31 cellular contexts compared by ENCODE assay signal in genomic region chr15:34027606-34028005, GRCh38. TPM values are rescaled to one million over a fixed set of nuclear protein-coding genes. Genes with fewer than 3 reads are reported as not detected.
"Had no signal": no experiment of that assay in that cellular context is flagged by ENCODE, and none has a peak within 500 bp of the region (broad histone marks: within the 10 kb centered on the region; RNA-seq: fewer than 3 reads in every experiment).

No MANE protein-coding gene starts in this region.

- H3K27me3 ChIP-seq: stomach, suprapubic skin, testis, thyroid gland, tibial artery, tibial nerve, transverse colon, upper lobe of left lung, upper lobe of right lung, uterus, vagina had no signal

- H3K27ac ChIP-seq: stomach, suprapubic skin, testis, thoracic aorta, thyroid gland, tibial artery, tibial nerve, transverse colon, upper lobe of left lung, upper lobe of right lung, uterus, vagina had no signal

- H3K4me3 Mint-ChIP-seq: stimulated activated effector memory CD8-positive, alpha-beta T cell treated with anti-CD3 and anti-CD28 coated beads, Interleukin-12 subunit alpha, Interleukin-12 subunit beta, amount 100 ng/mL, for 72 hours; stimulated activated memory B cell treated with anti-CD40 and anti-IgM and Interleukin-4, amounts not matched to agents 10 μg/mL and 1 μg/mL and 100 μg/mL, for 72 hours; stimulated activated naive B cell treated with anti-CD40 and anti-IgM and Interleukin-4, amounts not matched to agents 10 μg/mL and 1 μg/mL and 100 μg/mL, for 72 hours; stimulated activated naive CD8-positive, alpha-beta T cell treated with anti-CD3 and anti-CD28 coated beads, Interleukin-15, amount 100 ng/mL, for 72 hours; stimulated activated naive CD8-positive, alpha-beta T cell treated with anti-CD3 and anti-CD28 coated beads, Interleukin-15, Interleukin-2, amounts not matched to agents 100 ng/mL and 50 ng/mL, for 24 hours; type B pancreatic cell had no signal

- FAIRE-seq: urothelium cell line had no signal

- ATAC-seq: stimulated activated effector memory CD8-positive, alpha-beta T cell treated with anti-CD3 and anti-CD28 coated beads, Interleukin-12 subunit alpha, Interleukin-12 subunit beta, amount 100 ng/mL, for 72 hours; stimulated activated memory B cell treated with anti-CD40 and anti-IgM and Interleukin-4, amounts not matched to agents 10 μg/mL and 1 μg/mL and 100 μg/mL, for 72 hours; stimulated activated naive B cell treated with anti-CD40 and anti-IgM and Interleukin-4, amounts not matched to agents 10 μg/mL and 1 μg/mL and 100 μg/mL, for 72 hours; stimulated activated naive CD8-positive, alpha-beta T cell treated with anti-CD3 and anti-CD28 coated beads, Interleukin-15, amount 100 ng/mL, for 72 hours; stimulated activated naive CD8-positive, alpha-beta T cell treated with anti-CD3 and anti-CD28 coated beads, Interleukin-15, Interleukin-2, amounts not matched to agents 100 U/mL and 50 U/mL, for 24 hours; upper lobe of right lung had no signal

- DNase-seq: stimulated activated CD4-positive, alpha-beta T cell treated with anti-CD3 and anti-CD28 coated beads, Interleukin-2, amount 100 ng/mL, for 48 hours; stimulated activated CD4-positive, alpha-beta T cell treated with anti-CD3 and anti-CD28 coated beads, Interleukin-4, amount 100 ng/mL, for 1 hour; stimulated activated CD4-positive, alpha-beta T cell treated with anti-CD3 and anti-CD28 coated beads, Interleukin-4, amount 100 ng/mL, for 24 hours; stimulated activated CD4-positive, alpha-beta T cell treated with anti-CD3 and anti-CD28 coated beads, Interleukin-4, amount 100 ng/mL, for 4 hours; stimulated activated CD8-positive, alpha-beta memory T cell treated with anti-CD3 and anti-CD28 coated beads, Interleukin-4, amount 100 ng/mL, for 48 hours; stimulated activated naive B cell treated with anti-CD40 and anti-IgM and Interleukin-4, amounts not matched to agents 10 μg/mL and 1 μg/mL and 100 μg/mL, for 72 hours; stimulated activated naive CD4-positive, alpha-beta T cell; stimulated activated naive CD4-positive, alpha-beta T cell treated with Interleukin-2 at 50 U/mL for 16 hours; stimulated activated naive CD8-positive, alpha-beta T cell treated with anti-CD3 and anti-CD28 coated beads, Interleukin-15, amount 100 ng/mL, for 72 hours; stimulated activated naive CD8-positive, alpha-beta T cell treated with anti-CD3 and anti-CD28 coated beads, Interleukin-15, Interleukin-2, amounts not matched to agents 100 U/mL and 50 U/mL, for 24 hours; stomach; substantia nigra; testis; thyroid gland; tibial artery; transverse colon; trophoblast cell; upper lobe of left lung; upper lobe of right lung; uterus had no signal

- H3K27ac Mint-ChIP-seq: stimulated activated effector memory CD8-positive, alpha-beta T cell treated with anti-CD3 and anti-CD28 coated beads, Interleukin-12 subunit alpha, Interleukin-12 subunit beta, amount 100 ng/mL, for 72 hours; stimulated activated memory B cell treated with anti-CD40 and anti-IgM and Interleukin-4, amounts not matched to agents 10 μg/mL and 1 μg/mL and 100 μg/mL, for 72 hours; stimulated activated naive B cell treated with anti-CD40 and anti-IgM and Interleukin-4, amounts not matched to agents 10 μg/mL and 1 μg/mL and 100 μg/mL, for 72 hours; stimulated activated naive CD8-positive, alpha-beta T cell treated with anti-CD3 and anti-CD28 coated beads, Interleukin-15, amount 100 ng/mL, for 72 hours; stimulated activated naive CD8-positive, alpha-beta T cell treated with anti-CD3 and anti-CD28 coated beads, Interleukin-15, Interleukin-2, amounts not matched to agents 100 ng/mL and 50 ng/mL, for 24 hours; type B pancreatic cell had no signal

- H3K36me3 ChIP-seq: stomach, suprapubic skin, thoracic aorta, thyroid gland, tibial artery, tibial nerve, transverse colon, upper lobe of left lung, upper lobe of right lung, uterus, vagina had no signal

- H3K27me3 Mint-ChIP-seq: stimulated activated memory B cell treated with anti-CD40 and anti-IgM and Interleukin-4, amounts not matched to agents 10 μg/mL and 1 μg/mL and 100 μg/mL, for 72 hours; stimulated activated naive B cell treated with anti-CD40 and anti-IgM and Interleukin-4, amounts not matched to agents 10 μg/mL and 1 μg/mL and 100 μg/mL, for 72 hours; stimulated activated naive CD8-positive, alpha-beta T cell treated with anti-CD3 and anti-CD28 coated beads, Interleukin-15, amount 100 ng/mL, for 72 hours; stimulated activated naive CD8-positive, alpha-beta T cell treated with anti-CD3 and anti-CD28 coated beads, Interleukin-15, Interleukin-2, amounts not matched to agents 100 ng/mL and 50 ng/mL, for 24 hours; type B pancreatic cell had no signal

- H3K4me1 ChIP-seq: suprapubic skin, testis, tibial artery, transverse colon, upper lobe of left lung, upper lobe of right lung, uterus, vagina had no signal

- H3K9me3 ChIP-seq: stomach, suprapubic skin, testis, thoracic aorta, thyroid gland, tibial artery, tibial nerve, transverse colon, upper lobe of left lung, upper lobe of right lung, uterus, vagina had no signal

- H3K9me3 Mint-ChIP-seq: stimulated activated effector memory CD8-positive, alpha-beta T cell treated with anti-CD3 and anti-CD28 coated beads, Interleukin-12 subunit alpha, Interleukin-12 subunit beta, amount 100 ng/mL, for 72 hours; stimulated activated naive CD8-positive, alpha-beta T cell treated with anti-CD3 and anti-CD28 coated beads, Interleukin-15, amount 100 ng/mL, for 72 hours; stimulated activated naive CD8-positive, alpha-beta T cell treated with anti-CD3 and anti-CD28 coated beads, Interleukin-15, Interleukin-2, amounts not matched to agents 100 ng/mL and 50 ng/mL, for 24 hours; type B pancreatic cell had no signal

- H3K4me3 ChIP-seq: stomach, suprapubic skin, testis, thoracic aorta, thyroid gland, tibial artery, tibial nerve, transverse colon, upper lobe of left lung, upper lobe of right lung, uterus, vagina had no signal

- H3K36me3 Mint-ChIP-seq: stimulated activated effector memory CD8-positive, alpha-beta T cell treated with anti-CD3 and anti-CD28 coated beads, Interleukin-12 subunit alpha, Interleukin-12 subunit beta, amount 100 ng/mL, for 72 hours had no signal

RNA-seq across cellular contexts. Expression of gene CHRM5, which starts 59.3 kb away (rescaled TPM):
- total RNA-seq: stomach, subcutaneous adipose tissue, suprapubic skin, thoracic aorta, thyroid gland, transverse colon, upper lobe of right lung, ureter, uterus, vagina had no signal
- polyA plus RNA-seq: stomach had no signal
